In the genomic region with DNA sequence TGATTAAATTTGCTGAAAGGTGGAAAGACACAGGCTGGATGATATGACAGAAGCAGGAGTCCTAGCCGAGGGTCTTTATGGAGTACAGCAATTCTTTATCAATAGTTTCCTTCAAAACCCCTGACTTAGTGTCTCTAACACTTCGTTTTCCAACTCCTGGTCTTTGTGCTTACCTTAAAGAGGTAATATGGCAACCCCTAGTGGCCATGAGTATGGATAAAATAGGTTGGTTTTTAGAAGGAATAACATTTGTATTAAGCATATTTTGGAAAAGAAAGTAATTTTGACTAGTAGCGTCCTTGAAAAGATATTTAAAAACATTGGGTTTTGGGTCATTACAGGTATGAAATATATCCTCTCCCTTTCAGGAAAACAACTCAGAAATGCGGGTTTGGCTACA, we compare ENCODE assay signal across 9 cellular contexts. TPM values are rescaled to one million over a fixed set of nuclear protein-coding genes. Genes with fewer than 3 reads are reported as not detected.
DNase-seq lines count a peak whose midpoint lies in the region; ATAC-seq and TF ChIP-seq lines count a peak whose summit lies in the region.
"Had no signal": no experiment of that assay in that cellular context is flagged by ENCODE, and none has a peak within 500 bp of the region (broad histone marks: within the 10 kb centered on the region; RNA-seq: fewer than 3 reads in every experiment).

No MANE protein-coding gene starts in this region.

- H3K36me3 ChIP-seq in right lobe of liver = no peaks in the 10 kb centered on the region

- 18% methylated on average over 4 of the region's 4 CpGs for WGBS in right lobe of liver (ENCODE audit: insufficient coverage, low coverage, low lambda C conversion rate, missing lambda C conversion rate)

- H3K4me1 ChIP-seq in right lobe of liver = no peaks in the 10 kb centered on the region

- peak in 1 of 4 donors; percentile 27 for ATAC-seq in right lobe of liver
- no peak for ATAC-seq in HG03159 (IDR thresholded peaks at IDR 0.05; ENCODE audit: unreplicated experiment)

- H3K9me3 ChIP-seq in right lobe of liver = no peaks in the 10 kb centered on the region

- TF ChIP-seq CTCF in HL-60 (IDR thresholded peaks at IDR 0.05; ENCODE audit: insufficient read depth, low read length) (peak; percentile 10), VCaP (conservative IDR thresholded peaks at IDR 0.05) (peak; percentile 68), right lobe of liver (IDR thresholded peaks at IDR 0.05) (peak in 3 of 4 donors; percentile 13 to 32 (median 17))

- no peak overlapping the region for H3K4me3 ChIP-seq in HL-60 (replicated peaks; ENCODE audit: insufficient read depth, low read length)
- no peak overlapping the region for H3K4me3 ChIP-seq in right lobe of liver

- peak; percentile 26 for DNase-seq in Daoy (ENCODE audit: low read depth)
- no peak for DNase-seq in HL-60 (ENCODE audit: low read depth in 1 of 2, low spot score in 1 of 2)
- no peak for DNase-seq in right lobe of liver
- no peak for DNase-seq in SKM-1 treated with dmso at 0.1 percent for 144 hours (lab: John Stamatoyannopoulos, UW; ENCODE audit: unreplicated experiment)
- no peak for DNase-seq in stimulated activated CD4-positive, alpha-beta T cell treated with anti-CD3 and anti-CD28 coated beads, Interleukin-12 subunit alpha, Interleukin-12 subunit beta, amount 100 ng/mL, for 4 hours
- no peak for DNase-seq in activated naive CD4-positive, alpha-beta T cell treated with Interleukin-2 at 50 U/mL for 16 hours

- no peak for TF ChIP-seq POLR2A in right lobe of liver (IDR thresholded peaks at IDR 0.05)

- H3K27me3 ChIP-seq in HL-60 (ENCODE audit: insufficient read depth, poor library complexity, severe bottlenecking) = peaks cover 2% of the 10 kb centered on the region
- H3K27me3 ChIP-seq in right lobe of liver = no peaks in the 10 kb centered on the region

- H3K27ac ChIP-seq in HL-60 (replicated peaks) = no peak overlapping the region
- H3K27ac ChIP-seq in VCaP = no peak overlapping the region
- H3K27ac ChIP-seq in right lobe of liver = no peak overlapping the region

- intact Hi-C loops in right lobe of liver (cut with DNase I) = no loop called here

RNA-seq across cellular contexts. Expression of a gene that starts 51.9 kb away (rescaled TPM):
- total RNA-seq in Daoy (2014; rRNA removed; shearing (Covaris generic)) = not detected in 2 replicates
- total RNA-seq in right lobe of liver = not detected
- total RNA-seq: T-helper 2 cell treated with Interferon-gamma antibody and Interleukin-4, amounts not matched to agents 100 ng/mL and 5 ng/mL, for 36 hours had no signal

Comparison
In these comparisons a context has a peak if more than half of its experiments do, and no peak if none do; other contexts are left out.
1. CTCF ChIP-seq: peak in every context shown above with its lines; median percentile 68 in VCaP; 17 in right lobe of liver; 10 in HL-60.